Comparison of ENCODE assay signal across 19 cellular contexts in genomic region chrX:115970718-115971117, GRCh38.
DNase-seq lines count a peak whose midpoint lies in the region; ATAC-seq and TF ChIP-seq lines count a peak whose summit lies in the region.
"Had no signal": no experiment of that assay in that cellular context is flagged by ENCODE, and none has a peak within 500 bp of the region (broad histone marks: within the 10 kb centered on the region; RNA-seq: fewer than 3 reads in every experiment).

No MANE protein-coding gene starts in this region.

- H3K27me3 Mint-ChIP-seq in GM23338 (ENCODE audit: insufficient read depth, low read depth, poor library complexity): peaks cover 7% of the 10 kb centered on the region
- peaks cover 15% of the 10 kb centered on the region for H3K27me3 Mint-ChIP-seq in brain
- peaks cover 4% of the 10 kb centered on the region for H3K27me3 Mint-ChIP-seq in type B pancreatic cell
- H3K27me3 Mint-ChIP-seq in CD4-positive, alpha-beta memory T cell: peaks cover 0 to 3% of the 10 kb centered on the region in 2 donors

- H3K9me3 ChIP-seq in right lobe of liver: no peaks in the 10 kb centered on the region
- no peaks in the 10 kb centered on the region for H3K9me3 ChIP-seq in CD4-positive, alpha-beta memory T cell (ENCODE audit: control insufficient read depth in 1 of 2, low read length in 2 of 2)
- H3K9me3 ChIP-seq: BE2C had no signal

- peaks cover 28% of the 10 kb centered on the region for H3K79me2 ChIP-seq in GM23338 (replicated peaks; ENCODE audit: insufficient read depth)

- POLR2A ChIA-PET in CD4-positive, alpha-beta memory T cell (lab: Charles Lee; ENCODE audit: partially characterized antibody): no interaction called here

- peak overlapping the region; percentile 68; the same call in 1 of the 2 replicates for H3K4me2 ChIP-seq in GM23338

- H3K4me3 Mint-ChIP-seq in GM23338 (peak overlapping the region; percentile 62; the same call in 2 of the 3 replicates), brain (peak overlapping the region in 3 of 5 experiments; percentile 23 to 55 (median 49)), type B pancreatic cell (peak overlapping the region; percentile 2)
- no peak overlapping the region for H3K4me3 Mint-ChIP-seq in CD4-positive, alpha-beta memory T cell
- H3K4me3 Mint-ChIP-seq: CD8-positive, alpha-beta T cell had no signal

- H3K4me1 Mint-ChIP-seq in GM23338: peaks cover 33% of the 10 kb centered on the region
- H3K4me1 Mint-ChIP-seq in brain: peaks cover 25% of the 10 kb centered on the region
- peaks cover 18% of the 10 kb centered on the region for H3K4me1 Mint-ChIP-seq in type B pancreatic cell (ENCODE audit: unreplicated experiment)
- H3K4me1 Mint-ChIP-seq in CD4-positive, alpha-beta memory T cell: no peaks in the 10 kb centered on the region

- H3K27ac Mint-ChIP-seq in GM23338 (no peak overlapping the region), brain (no peak overlapping the region), type B pancreatic cell (no peak overlapping the region)
- H3K27ac Mint-ChIP-seq in CD4-positive, alpha-beta memory T cell: no peak overlapping the region
- H3K27ac Mint-ChIP-seq: CD8-positive, alpha-beta T cell had no signal

- ATAC-seq in GM23338 (no peak), right lobe of liver (peak; percentile 76 to 82 (median 78))
- ATAC-seq: CD8-positive, alpha-beta T cell; HCT116 had no signal

- H3K4me3 ChIP-seq in GM23338 (peak overlapping the region; percentile 82; the same call in 1 of the 2 replicates), right lobe of liver (peak overlapping the region in 1 of 3 donors; percentile 11)
- no peak overlapping the region for H3K4me3 ChIP-seq in CD4-positive, alpha-beta memory T cell (ENCODE audit: low read length in 2 of 2)

- H3K36me3 Mint-ChIP-seq in GM23338 (ENCODE audit: low read depth) (no peaks in the 10 kb centered on the region), brain (peaks cover 5% of the 10 kb centered on the region), type B pancreatic cell (peaks cover 6% of the 10 kb centered on the region)
- H3K36me3 Mint-ChIP-seq in CD4-positive, alpha-beta memory T cell: no peaks in the 10 kb centered on the region
- H3K36me3 Mint-ChIP-seq: CD8-positive, alpha-beta T cell had no signal

- H4K20me1 ChIP-seq in GM23338 (replicated peaks; ENCODE audit: insufficient read depth): no peaks in the 10 kb centered on the region

- TF ChIP-seq CTCF in GM23338 (conservative IDR thresholded peaks at IDR 0.05; ENCODE audit: low read depth in 2 of 2): no peak
- TF ChIP-seq CTCF in brain (conservative IDR thresholded peaks at IDR 0.05): no peak
- no peak for TF ChIP-seq CTCF in right lobe of liver (IDR thresholded peaks at IDR 0.05)
- no peak for TF ChIP-seq CTCF in type B pancreatic cell (conservative IDR thresholded peaks at IDR 0.05)

- peak overlapping the region; percentile 80 for H2AFZ ChIP-seq in GM23338

- TF ChIP-seq POLR2A in right lobe of liver (IDR thresholded peaks at IDR 0.05): no peak

- H3K27ac ChIP-seq in GM23338 (ENCODE audit: low read depth): no peak overlapping the region
- H3K27ac ChIP-seq in right lobe of liver: peak overlapping the region in 2 of 3 donors; percentile 50 to 57
- no peak overlapping the region for H3K27ac ChIP-seq in CD4-positive, alpha-beta memory T cell (ENCODE audit: low read depth, low read length)
- H3K27ac ChIP-seq: C4-2B had no signal

- H3K27me3 ChIP-seq in GM23338 (ENCODE audit: insufficient read depth): no peaks in the 10 kb centered on the region
- peaks cover 0 to 7% of the 10 kb centered on the region in 2 donors for H3K27me3 ChIP-seq in right lobe of liver
- H3K27me3 ChIP-seq in CD4-positive, alpha-beta memory T cell (ENCODE audit: insufficient read depth, low read length): no peaks in the 10 kb centered on the region
- H3K27me3 ChIP-seq: BE2C had no signal

- H3K4me1 ChIP-seq in GM23338 (ENCODE audit: insufficient read depth) (peaks cover 12% of the 10 kb centered on the region; the same call in 1 of the 2 replicates), right lobe of liver (no peaks in the 10 kb centered on the region)
- H3K4me1 ChIP-seq in CD4-positive, alpha-beta memory T cell (ENCODE audit: insufficient read depth, low read length): no peaks in the 10 kb centered on the region
- H3K4me1 ChIP-seq: BE2C had no signal

- DNase-seq in GM23338 (ENCODE audit: low spot score) (no peak), right lobe of liver (peak in 1 of 3 donors; percentile 56), type B pancreatic cell (ENCODE audit: extremely low spot score, unreplicated experiment) (no peak)
- no peak for DNase-seq in CD4-positive, alpha-beta memory T cell
- no peak for DNase-seq in activated CD8-positive, alpha-beta memory T cell treated with anti-CD3 and anti-CD28 coated beads, Interleukin-2, amount 50 U/mL, for 4 hours
- DNase-seq in stimulated activated CD4-positive, alpha-beta T cell treated with anti-CD3 and anti-CD28 coated beads, Interleukin-2, amount 100 ng/mL, for 48 hours: no peak
- DNase-seq: BE2C; CD8-positive, alpha-beta T cell; COR-L47; DMS153; DMS79 treated with DMSO at 0.1 percent for 48 hours; EL; GDM1; GOT3; IMR-90; KBM-7 had no signal

- 21% methylated on average over 5 of the region's 5 CpGs for WGBS in right lobe of liver (ENCODE audit: insufficient coverage, low coverage, low lambda C conversion rate, missing lambda C conversion rate)

- CTCF ChIA-PET in CD4-positive, alpha-beta memory T cell (lab: Charles Lee; ENCODE audit: partially characterized antibody): no interaction called here

- H3K9me3 Mint-ChIP-seq in GM23338 (no peaks in the 10 kb centered on the region), brain (peaks cover 0 to 13% (median 4%) of the 10 kb centered on the region in 5 experiments), type B pancreatic cell (no peaks in the 10 kb centered on the region)
- H3K9me3 Mint-ChIP-seq in CD4-positive, alpha-beta memory T cell: peaks cover 0 to 16% (median 2%) of the 10 kb centered on the region in 8 donors

- H3K9me2 ChIP-seq in GM23338 (ENCODE audit: insufficient read depth): no peaks in the 10 kb centered on the region

- no peaks in the 10 kb centered on the region for H3F3A ChIP-seq in GM23338 (replicated peaks; ENCODE audit: low read depth)

- intact Hi-C loops in right lobe of liver (cut with DNase I): no loop called here
- intact Hi-C loops in CD4-positive, alpha-beta memory T cell (cut with micrococcal nuclease): no loop called here

- H3K36me3 ChIP-seq in GM23338 (ENCODE audit: insufficient read depth) (no peaks in the 10 kb centered on the region), right lobe of liver (no peaks in the 10 kb centered on the region)
- H3K36me3 ChIP-seq in CD4-positive, alpha-beta memory T cell (ENCODE audit: insufficient read depth, low read length): no peaks in the 10 kb centered on the region
- H3K36me3 ChIP-seq: BE2C had no signal

TF ChIP-seq in GM23338, 12 proteins besides CTCF, POLR2A, EP300 and RAD21:
- TF ChIP-seq EZH2 (IDR thresholded peaks at IDR 0.05; ENCODE audit: low read depth, unreplicated experiment): no peak
- no peak for TF ChIP-seq STAT1 (IDR thresholded peaks at IDR 0.05; ENCODE audit: unreplicated experiment)
TF ChIP-seq in GM23338: peak in this region for 0.

Comparison
In these comparisons a context has a peak if more than half of its experiments do, and no peak if none do; other contexts are left out.
1. H3K27ac ChIP-seq: peak in right lobe of liver (2 of 3); none in GM23338 (single experiment) and CD4-positive, alpha-beta memory T cell (single experiment).
2. H3K4me3 Mint-ChIP-seq: peak in GM23338 (single experiment), brain (3 of 5) and type B pancreatic cell (single experiment); none in CD4-positive, alpha-beta memory T cell (0 of 8).